Comparison of ENCODE assay signal across 8 cellular contexts in the genomic region with DNA sequence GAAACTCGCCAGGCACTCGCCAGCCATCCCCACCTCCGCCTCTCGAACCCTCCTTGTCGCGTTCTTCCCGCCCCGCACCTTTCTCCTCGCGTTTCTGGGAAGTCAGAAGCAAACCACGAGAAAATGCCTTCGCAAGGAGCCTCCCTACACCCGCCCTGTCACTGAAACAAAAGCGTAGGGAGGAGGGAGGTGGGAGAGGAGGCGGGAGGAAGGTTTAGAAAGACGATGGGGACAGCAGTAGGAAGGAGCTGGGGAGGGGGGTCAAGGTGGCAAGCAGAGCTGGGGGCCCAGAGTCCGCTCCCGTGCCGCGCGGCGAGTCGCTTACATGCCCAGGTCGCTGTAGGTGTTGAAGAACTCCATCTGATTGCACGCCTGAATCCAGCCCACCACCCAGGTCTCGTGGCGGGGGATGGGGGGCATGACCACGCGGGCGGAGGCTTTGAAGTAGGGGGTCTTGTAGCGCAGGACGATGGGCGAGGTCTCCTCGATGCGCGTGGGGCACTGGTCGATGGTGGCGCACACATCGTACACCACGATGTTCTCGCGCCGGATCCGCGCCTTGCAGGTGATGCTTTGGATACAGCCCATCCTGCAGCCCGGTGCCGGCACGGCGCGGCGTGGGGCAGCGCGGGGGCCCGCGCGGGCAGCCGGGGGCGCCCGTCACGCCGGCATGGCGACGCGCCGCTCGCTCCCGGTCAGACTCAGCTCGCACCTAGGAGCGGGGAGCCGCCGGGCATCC. TPM values are rescaled to one million over a fixed set of nuclear protein-coding genes. Genes with fewer than 3 reads are reported as not detected.
DNase-seq lines count a peak whose midpoint lies in the region; ATAC-seq lines count a peak whose summit lies in the region.

No MANE protein-coding gene starts in this region.

- CTCF ChIA-PET in CD8-positive, alpha-beta memory T cell (lab: Charles Lee) = no interaction called here

- H3K4me3 ChIP-seq in CD8-positive, alpha-beta memory T cell (ENCODE audit: low read length) = no peak overlapping the region
- H3K4me3 ChIP-seq in H7 (ENCODE audit: insufficient read depth, low read depth, low read length) = peak overlapping the region; percentile 54

- intact Hi-C loops in posterior cingulate gyrus (cut with DNase I) = no loop called here

- no peaks in the 10 kb centered on the region for H3K36me3 ChIP-seq in CD8-positive, alpha-beta memory T cell (ENCODE audit: insufficient read depth, low read length)
- H3K36me3 ChIP-seq in H7 (replicated peaks; ENCODE audit: control insufficient read depth, insufficient read depth, low read length) = no peaks in the 10 kb centered on the region

- no peaks in the 10 kb centered on the region for H3K9me3 ChIP-seq in CD8-positive, alpha-beta memory T cell (ENCODE audit: low read length)

- H3K4me1 ChIP-seq in CD8-positive, alpha-beta memory T cell (ENCODE audit: insufficient read depth, low read length) = no peaks in the 10 kb centered on the region

- no peak for ATAC-seq in GM18861 (IDR thresholded peaks at IDR 0.05; ENCODE audit: unreplicated experiment)
- ATAC-seq in HG03135 (IDR thresholded peaks at IDR 0.05; ENCODE audit: unreplicated experiment) = no peak

- no peak overlapping the region for H3K27ac ChIP-seq in CD8-positive, alpha-beta memory T cell (ENCODE audit: low read depth, low read length)

- peaks cover 42 to 65% of the 10 kb centered on the region in 2 donors for H3K27me3 Mint-ChIP-seq in CD8-positive, alpha-beta memory T cell

- no peak for DNase-seq in CD8-positive, alpha-beta memory T cell
- DNase-seq in H7 (peak; percentile 80), foreskin melanocyte (peak; percentile 45), posterior cingulate gyrus (peak in 9 of 10 donors; percentile 13 to 87 (median 26)), RKO (ENCODE audit: low spot score) (no peak)
- peak; percentile 7 to 14 for DNase-seq in activated CD4-positive, alpha-beta T cell treated with anti-CD3 and anti-CD28 coated beads, Interleukin-2, amount 50 U/mL, for 48 hours

- peaks cover 0 to 6% (median 0%) of the 10 kb centered on the region in 5 donors for H3K9me3 Mint-ChIP-seq in CD8-positive, alpha-beta memory T cell

- peak overlapping the region; percentile 40 to 86 (median 62) for H3K4me3 Mint-ChIP-seq in CD8-positive, alpha-beta memory T cell

- no peaks in the 10 kb centered on the region for H3K36me3 Mint-ChIP-seq in CD8-positive, alpha-beta memory T cell

- H3K4me1 Mint-ChIP-seq in CD8-positive, alpha-beta memory T cell = peaks cover 3 to 22% (median 9%) of the 10 kb centered on the region in 3 donors

- POLR2A ChIA-PET in CD8-positive, alpha-beta memory T cell (lab: Charles Lee) = no interaction called here

- H3K27me3 ChIP-seq in CD8-positive, alpha-beta memory T cell (ENCODE audit: insufficient read depth, low read length, poor library complexity, severe bottlenecking) = no peaks in the 10 kb centered on the region
- H3K27me3 ChIP-seq in H7 (ENCODE audit: control insufficient read depth, insufficient read depth, low read length) = peaks cover 36% of the 10 kb centered on the region

- no peak overlapping the region for H3K27ac Mint-ChIP-seq in CD8-positive, alpha-beta memory T cell

RNA-seq across cellular contexts. Expression of gene FAM78B, which starts 1.0 kb away (rescaled TPM):
- under 1 TPM; 0.22 to 0.26 TPM for total RNA-seq in CD8-positive, alpha-beta memory T cell
- not detected for polyA plus RNA-seq in CD8-positive, alpha-beta memory T cell
- total RNA-seq in H7 (2014; rRNA removed; shearing (Covaris generic)) = 2.3 and 4.5 TPM in 2 replicates

Comparison
In these comparisons a context has a peak if more than half of its experiments do, and no peak if none do; other contexts are left out.
1. DNase-seq: peak in H7 (single experiment), activated CD4-positive, alpha-beta T cell treated with anti-CD3 and anti-CD28 coated beads, Interleukin-2, amount 50 U/mL, for 48 hours (2 of 2), foreskin melanocyte (single experiment) and posterior cingulate gyrus (9 of 10); none in CD8-positive, alpha-beta memory T cell (0 of 5) and RKO (single experiment).